ENCODE assay signal across 15 cellular contexts in genomic region chr12:109582636-109583035, GRCh38. TPM values are rescaled to one million over a fixed set of nuclear protein-coding genes. Genes with fewer than 3 reads are reported as not detected.
DNase-seq lines count a peak whose midpoint lies in the region; ATAC-seq and TF ChIP-seq lines count a peak whose summit lies in the region.
"Had no signal": no experiment of that assay in that cellular context is flagged by ENCODE, and none has a peak within 500 bp of the region (broad histone marks: within the 10 kb centered on the region; RNA-seq: fewer than 3 reads in every experiment).

No MANE protein-coding gene starts in this region.

- no peak overlapping the region for H3K27ac Mint-ChIP-seq in neural progenitor cell
- H3K27ac Mint-ChIP-seq: CD4-positive, CD25-positive, alpha-beta regulatory T cell; stimulated activated naive CD8-positive, alpha-beta T cell treated with anti-CD3 and anti-CD28 coated beads, Interleukin-15, amount 100 ng/mL, for 72 hours had no signal

- H3K27me3 ChIP-seq in H7 (ENCODE audit: control insufficient read depth, insufficient read depth, low read length) (no peaks in the 10 kb centered on the region), PC-9 (ENCODE audit: insufficient read depth, low read depth) (no peaks in the 10 kb centered on the region), foreskin keratinocyte (no peaks in the 10 kb centered on the region), neural progenitor cell (no peaks in the 10 kb centered on the region)
- H3K27me3 ChIP-seq: ascending aorta had no signal

- H3K27ac ChIP-seq in PC-9 (peak overlapping the region; percentile 48; the same call in 1 of the 2 replicates), foreskin keratinocyte (no peak overlapping the region), neural progenitor cell (no peak overlapping the region)
- H3K27ac ChIP-seq: ascending aorta had no signal

- H4K20me1 ChIP-seq in PC-9 (ENCODE audit: insufficient read depth): no peaks in the 10 kb centered on the region
- no peaks in the 10 kb centered on the region for H4K20me1 ChIP-seq in neural progenitor cell (ENCODE audit: low read depth)

- H3K79me2 ChIP-seq in PC-9 (ENCODE audit: low read depth) (no peaks in the 10 kb centered on the region), neural progenitor cell (ENCODE audit: low read depth) (no peaks in the 10 kb centered on the region)

- peaks cover 3% of the 10 kb centered on the region for H3K27me3 Mint-ChIP-seq in neural progenitor cell (ENCODE audit: insufficient read depth, low read depth)
- H3K27me3 Mint-ChIP-seq: CD4-positive, CD25-positive, alpha-beta regulatory T cell; stimulated activated naive CD8-positive, alpha-beta T cell treated with anti-CD3 and anti-CD28 coated beads, Interleukin-15, amount 100 ng/mL, for 72 hours had no signal

- BruUV-seq in PC-9 (replicated peaks; lab: Mats Ljungman, UMichigan): no TSS peak

- no peak overlapping the region for H2AFZ ChIP-seq in PC-9
- H2AFZ ChIP-seq in neural progenitor cell (replicated peaks): no peak overlapping the region

- H3K36me3 ChIP-seq in H7 (replicated peaks; ENCODE audit: control insufficient read depth, insufficient read depth, low read length): peaks cover 13% of the 10 kb centered on the region
- H3K36me3 ChIP-seq in PC-9 (ENCODE audit: low read depth): no peaks in the 10 kb centered on the region
- H3K36me3 ChIP-seq in neural progenitor cell: no peaks in the 10 kb centered on the region

- H3K4me3 ChIP-seq in H7 (ENCODE audit: insufficient read depth, low read depth, low read length) (no peak overlapping the region), PC-9 (no peak overlapping the region), neural progenitor cell (no peak overlapping the region)
- H3K4me3 ChIP-seq: ascending aorta had no signal

- POLR2A ChIA-PET in PC-9 (lab: Charles Lee; ENCODE audit: unreplicated experiment): interaction anchor here (1.5 kb wide), 1 partner anchor 9 kb away, joined by 8 read pairs; the partner anchor contains the start of genes MMAB and MVK

- no peak; the same call in 1 of the 2 replicates for TF ChIP-seq CTCF in PC-9 (conservative IDR thresholded peaks at IDR 0.05)
- peak; percentile 34 for TF ChIP-seq CTCF in foreskin keratinocyte (conservative IDR thresholded peaks at IDR 0.05)
- TF ChIP-seq CTCF in neural progenitor cell (IDR thresholded peaks at IDR 0.05): peak; percentile 17

- H3K9me3 Mint-ChIP-seq in neural progenitor cell: no peaks in the 10 kb centered on the region
- H3K9me3 Mint-ChIP-seq: activated T-cell treated with anti-CD3 and anti-CD28 coated beads, Interleukin-2, amount 50 U/mL, for 4 hours; CD4-positive, CD25-positive, alpha-beta regulatory T cell; stimulated activated naive CD8-positive, alpha-beta T cell treated with anti-CD3 and anti-CD28 coated beads, Interleukin-15, amount 100 ng/mL, for 72 hours had no signal

- no peaks in the 10 kb centered on the region for H3K9me2 ChIP-seq in PC-9 (ENCODE audit: insufficient read depth)

- peak; percentile 14 for ATAC-seq in foreskin keratinocyte
- ATAC-seq in GM18873 (IDR thresholded peaks at IDR 0.05; ENCODE audit: low FRiP score, unreplicated experiment): no peak
- ATAC-seq: activated T-cell treated with anti-CD3 and anti-CD28 coated beads, Interleukin-2, amount 50 U/mL, for 4 hours; stimulated activated naive CD8-positive, alpha-beta T cell treated with anti-CD3 and anti-CD28 coated beads, Interleukin-15, amount 100 ng/mL, for 72 hours had no signal

- CTCF ChIA-PET in PC-9 (lab: Charles Lee): interaction anchor here (0.6 to 0.7 kb wide), 2 partner anchors 20 to 38 kb away, joined by 3 to 17 read pairs; no protein-coding TSS in a partner anchor

- peak; percentile 77 for DNase-seq in H7
- peak; percentile 41 to 79 for DNase-seq in PC-9
- DNase-seq in foreskin keratinocyte: peak in 1 of 2 donors; percentile 26
- DNase-seq in neural progenitor cell (ENCODE audit: low spot score): peak; percentile 31
- DNase-seq in stimulated activated CD8-positive, alpha-beta memory T cell treated with anti-CD3 and anti-CD28 coated beads, Interleukin-4, amount 100 ng/mL, for 48 hours: no peak
- no peak for DNase-seq in epidermal melanocyte (ENCODE audit: insufficient read length, low spot score)
- no peak for DNase-seq in inferior parietal cortex (ENCODE audit: extremely low spot score)
- DNase-seq: activated CD4-positive, CD25-positive, alpha-beta regulatory T cell treated with anti-CD3 and anti-CD28 coated beads, Interleukin-2, amount 50 U/mL, for 72 hours; activated T-cell treated with anti-CD3 and anti-CD28 coated beads, Interleukin-2, amount 50 U/mL, for 4 hours; CD4-positive, CD25-positive, alpha-beta regulatory T cell; NCI-H524 treated with DMSO at 0.1 percent for 48 hours; retina; stimulated activated naive CD8-positive, alpha-beta T cell treated with anti-CD3 and anti-CD28 coated beads, Interleukin-15, amount 100 ng/mL, for 72 hours had no signal

- no peak overlapping the region for H3K4me2 ChIP-seq in PC-9
- no peak overlapping the region for H3K4me2 ChIP-seq in neural progenitor cell

- H3K9me3 ChIP-seq in PC-9 (ENCODE audit: insufficient read depth, low read depth): no peaks in the 10 kb centered on the region
- no peaks in the 10 kb centered on the region for H3K9me3 ChIP-seq in neural progenitor cell (ENCODE audit: low read depth)
- H3K9me3 ChIP-seq: ascending aorta had no signal

- no peak overlapping the region for H3K4me3 Mint-ChIP-seq in neural progenitor cell
- H3K4me3 Mint-ChIP-seq: activated T-cell treated with anti-CD3 and anti-CD28 coated beads, Interleukin-2, amount 50 U/mL, for 4 hours; CD4-positive, CD25-positive, alpha-beta regulatory T cell; stimulated activated naive CD8-positive, alpha-beta T cell treated with anti-CD3 and anti-CD28 coated beads, Interleukin-15, amount 100 ng/mL, for 72 hours had no signal

- no peak overlapping the region for H3K9ac ChIP-seq in neural progenitor cell

- H3F3A ChIP-seq in PC-9 (ENCODE audit: insufficient read depth, low read depth) (peaks cover 18% of the 10 kb centered on the region; the same call in 1 of the 2 replicates), neural progenitor cell (ENCODE audit: low read depth) (no peaks in the 10 kb centered on the region)

- intact Hi-C loops in PC-9 (cut with micrococcal nuclease; ENCODE audit: unreplicated experiment): no loop called here

- H3K4me1 Mint-ChIP-seq in neural progenitor cell: peaks cover 12% of the 10 kb centered on the region
- H3K4me1 Mint-ChIP-seq: CD4-positive, CD25-positive, alpha-beta regulatory T cell; stimulated activated naive CD8-positive, alpha-beta T cell treated with anti-CD3 and anti-CD28 coated beads, Interleukin-15, amount 100 ng/mL, for 72 hours had no signal

- H3K4me1 ChIP-seq in PC-9 (replicated peaks; ENCODE audit: insufficient read depth): peaks cover 37% of the 10 kb centered on the region
- H3K4me1 ChIP-seq in foreskin keratinocyte: no peaks in the 10 kb centered on the region
- H3K4me1 ChIP-seq in neural progenitor cell: peaks cover 12% of the 10 kb centered on the region
- H3K4me1 ChIP-seq: ascending aorta had no signal

- H3K36me3 Mint-ChIP-seq in neural progenitor cell: peaks cover 15% of the 10 kb centered on the region

RNA-seq across cellular contexts. Expression of gene MVK, which starts 9.0 kb away (rescaled TPM):
- total RNA-seq in H7 (2014; rRNA removed; shearing (Covaris generic)): 33.4 and 47.1 TPM in 2 replicates
- 35.6 and 50.8 TPM in 2 replicates for total RNA-seq in PC-9 (2021)
- total RNA-seq in foreskin keratinocyte: 52.2 and 55.9 TPM in 2 replicates
- 60.5 and 64.7 TPM in 2 replicates for polyA plus RNA-seq in foreskin keratinocyte
- 8.3 and 20.1 TPM in 2 replicates for total RNA-seq in neural progenitor cell (ENCODE audit: low replicate concordance)

RNA-seq across cellular contexts. Expression of gene MMAB, which starts 9.3 kb away (rescaled TPM):
- 25.1 and 32.8 TPM in 2 replicates for total RNA-seq in H7 (2014; rRNA removed; shearing (Covaris generic))
- total RNA-seq in PC-9 (2021): 52.8 and 84.3 TPM in 2 replicates
- total RNA-seq in foreskin keratinocyte: 68.0 and 91.7 TPM in 2 replicates
- 97.6 and 115 TPM in 2 replicates for polyA plus RNA-seq in foreskin keratinocyte
- 24.7 and 34.5 TPM in 2 replicates for total RNA-seq in neural progenitor cell (ENCODE audit: low replicate concordance)

Comparison
In these comparisons a context has a peak if more than half of its experiments do, and no peak if none do; other contexts are left out.
1. DNase-seq: peak in H7 (single experiment), PC-9 (2 of 2) and neural progenitor cell (single experiment); none in stimulated activated CD8-positive, alpha-beta memory T cell treated with anti-CD3 and anti-CD28 coated beads, Interleukin-4, amount 100 ng/mL, for 48 hours (single experiment), epidermal melanocyte (single experiment) and inferior parietal cortex (single experiment).